ENCODE assay signal across 10 cellular contexts in the genomic region with DNA sequence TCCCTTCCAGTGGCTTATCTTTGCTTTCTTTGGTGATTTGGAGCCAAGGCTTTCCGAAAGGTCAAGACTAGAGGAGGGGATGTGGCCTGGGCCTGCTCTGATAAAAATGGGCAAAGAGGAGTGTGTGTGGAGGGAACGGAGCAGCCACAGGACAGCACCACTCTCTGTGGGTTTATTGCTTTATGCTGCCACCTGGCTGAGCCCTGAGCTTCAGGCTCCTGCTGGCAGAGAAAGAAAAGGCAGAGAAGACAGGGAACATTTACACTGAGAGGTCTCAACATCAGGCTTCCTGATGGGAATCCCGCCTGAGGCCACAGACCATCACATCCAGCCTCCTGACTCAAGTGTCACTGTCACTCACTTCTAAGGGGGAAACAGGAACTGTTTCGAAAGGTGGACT. TPM values are rescaled to one million over a fixed set of nuclear protein-coding genes. Genes with fewer than 3 reads are reported as not detected.
DNase-seq lines count a peak whose midpoint lies in the region; ATAC-seq and TF ChIP-seq lines count a peak whose summit lies in the region.
"Had no signal": no experiment of that assay in that cellular context is flagged by ENCODE, and none has a peak within 500 bp of the region (broad histone marks: within the 10 kb centered on the region; RNA-seq: fewer than 3 reads in every experiment).

No MANE protein-coding gene starts in this region.

- no peak overlapping the region for H3K4me3 Mint-ChIP-seq in activated naive CD4-positive, alpha-beta T cell treated with anti-CD3 and anti-CD28 coated beads for 36 hours

- no peak overlapping the region for H3K4me3 ChIP-seq in AG09309 (ENCODE audit: control insufficient read depth, low read depth, low read length)

- H3K9me3 Mint-ChIP-seq in activated naive CD4-positive, alpha-beta T cell treated with anti-CD3 and anti-CD28 coated beads for 36 hours = no peaks in the 10 kb centered on the region

- H3K27me3 Mint-ChIP-seq in activated naive CD4-positive, alpha-beta T cell treated with anti-CD3 and anti-CD28 coated beads for 36 hours (ENCODE audit: low read depth) = peaks cover 38% of the 10 kb centered on the region

- H3K27ac Mint-ChIP-seq in activated naive CD4-positive, alpha-beta T cell treated with anti-CD3 and anti-CD28 coated beads for 36 hours = no peak overlapping the region

- TF ChIP-seq CTCF in AG09309 (IDR thresholded peaks at IDR 0.05; ENCODE audit: control insufficient read depth, insufficient read depth, low read depth, low read length, missing control alignments) = peak; percentile 32

- intact Hi-C loops in activated naive CD4-positive, alpha-beta T cell treated with anti-CD3 and anti-CD28 coated beads for 36 hours (cut with micrococcal nuclease) = loop anchor here (2.0 kb wide), 1 partner anchor 250 kb away; no protein-coding TSS in a partner anchor

- no peak for ATAC-seq in GM18519 (IDR thresholded peaks at IDR 0.05; ENCODE audit: low FRiP score, unreplicated experiment)

- CTCF ChIA-PET in activated naive CD4-positive, alpha-beta T cell treated with anti-CD3 and anti-CD28 coated beads for 36 hours (lab: Charles Lee) = interaction anchor here (0.5 to 1.3 kb wide), 2 partner anchors 269 to 409 kb away, joined by 3 read pairs; no protein-coding TSS in a partner anchor

- H3K36me3 Mint-ChIP-seq in activated naive CD4-positive, alpha-beta T cell treated with anti-CD3 and anti-CD28 coated beads for 36 hours (ENCODE audit: low read depth) = no peaks in the 10 kb centered on the region

- no peaks in the 10 kb centered on the region for H3K4me1 Mint-ChIP-seq in activated naive CD4-positive, alpha-beta T cell treated with anti-CD3 and anti-CD28 coated beads for 36 hours (ENCODE audit: low read depth)

- DNase-seq in AG09309 (ENCODE audit: low read depth) = no peak
- DNase-seq in HT-29 (ENCODE audit: low spot score) = peak; percentile 54
- peak; percentile 30 for DNase-seq in astrocyte of the hippocampus (ENCODE audit: low read depth, low spot score)
- peak; percentile 22 for DNase-seq in inferior parietal cortex (ENCODE audit: extremely low spot score)
- no peak for DNase-seq in NCI-H510A treated with DMSO at 0.1 percent for 48 hours (lab: John Stamatoyannopoulos, UW)
- no peak for DNase-seq in activated naive CD4-positive, alpha-beta T cell treated with anti-CD3 and anti-CD28 coated beads for 36 hours
- no peak for DNase-seq in mesenteric fat pad (ENCODE audit: low spot score)
- DNase-seq: activated CD8-positive, alpha-beta memory T cell treated with anti-CD3 and anti-CD28 coated beads for 24 hours; Calu3 had no signal

RNA-seq across cellular contexts. Expression of a gene that starts 9.2 kb away (rescaled TPM):
- total RNA-seq in HT-29 (2014; rRNA removed; shearing (Covaris generic)) = not detected in 2 replicates
- total RNA-seq in activated naive CD4-positive, alpha-beta T cell treated with anti-CD3 and anti-CD28 coated beads for 36 hours = not detected
- total RNA-seq in mesenteric fat pad = not detected
- total RNA-seq: Calu3 had no signal

Comparison
In these comparisons a context has a peak if more than half of its experiments do, and no peak if none do; other contexts are left out.
1. DNase-seq: peak in HT-29 (single experiment), astrocyte of the hippocampus (single experiment) and inferior parietal cortex (single experiment); none in AG09309 (single experiment), NCI-H510A treated with DMSO at 0.1 percent for 48 hours (single experiment), activated naive CD4-positive, alpha-beta T cell treated with anti-CD3 and anti-CD28 coated beads for 36 hours (single experiment) and mesenteric fat pad (single experiment).